ENCODE assay signal across 26 cellular contexts in the genomic region with DNA sequence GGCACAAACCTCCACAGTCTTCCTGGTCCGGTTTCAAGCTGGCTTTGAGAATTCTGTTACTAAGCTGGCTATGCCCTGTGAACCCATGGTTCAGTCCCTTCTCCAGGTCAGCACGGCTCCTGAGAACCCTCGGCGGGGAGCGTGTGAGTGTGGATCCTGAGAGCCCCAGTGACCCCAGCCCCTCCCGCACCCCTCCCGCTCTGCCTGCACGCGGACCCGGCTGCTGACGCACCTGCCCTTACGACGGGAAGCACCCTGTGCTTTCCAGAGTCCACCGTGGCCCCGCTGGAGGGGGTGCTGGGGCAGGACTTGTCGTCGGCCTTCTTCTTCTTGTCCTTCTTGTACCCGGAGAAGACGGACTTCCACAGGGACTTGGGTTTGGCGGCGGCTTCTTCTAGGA.
"Had no signal": no experiment of that assay in that cellular context is flagged by ENCODE, and none has a peak within 500 bp of the region (broad histone marks: within the 10 kb centered on the region; RNA-seq: fewer than 3 reads in every experiment).

No MANE protein-coding gene starts in this region.

- H3K27me3 Mint-ChIP-seq: naive thymus-derived CD4-positive, alpha-beta T cell; stimulated activated naive CD8-positive, alpha-beta T cell treated with anti-CD3 and anti-CD28 coated beads, Interleukin-15, amount 100 ng/mL, for 72 hours; type B pancreatic cell had no signal

- H3K27me3 ChIP-seq: pancreas, right lobe of liver, sigmoid colon, suprapubic skin, testis, tibial artery, transverse colon, upper lobe of right lung, vagina had no signal

- H3K27ac Mint-ChIP-seq: naive thymus-derived CD4-positive, alpha-beta T cell; natural killer cell; nephron; stimulated activated effector memory CD8-positive, alpha-beta T cell treated with anti-CD3 and anti-CD28 coated beads, Interleukin-12 subunit alpha, Interleukin-12 subunit beta, amount 100 ng/mL, for 72 hours; stimulated activated naive CD8-positive, alpha-beta T cell treated with anti-CD3 and anti-CD28 coated beads, Interleukin-15, amount 100 ng/mL, for 72 hours; type B pancreatic cell had no signal

- H3K4me3 ChIP-seq: pancreas, prostate gland, right lobe of liver, sigmoid colon, suprapubic skin, testis, tibial artery, transverse colon, upper lobe of right lung, vagina had no signal

- H3K4me3 Mint-ChIP-seq: naive thymus-derived CD4-positive, alpha-beta T cell; natural killer cell; nephron; stimulated activated effector memory CD8-positive, alpha-beta T cell treated with anti-CD3 and anti-CD28 coated beads, Interleukin-12 subunit alpha, Interleukin-12 subunit beta, amount 100 ng/mL, for 72 hours; stimulated activated naive CD8-positive, alpha-beta T cell treated with anti-CD3 and anti-CD28 coated beads, Interleukin-15, amount 100 ng/mL, for 72 hours; type B pancreatic cell had no signal

- H3K4me1 ChIP-seq: pancreas, prostate gland, right lobe of liver, sigmoid colon, suprapubic skin, testis, tibial artery, transverse colon, upper lobe of right lung, vagina had no signal

- H3K9me3 ChIP-seq: pancreas, prostate gland, right lobe of liver, sigmoid colon, suprapubic skin, testis, tibial artery, transverse colon, upper lobe of right lung, vagina had no signal

- H3K36me3 Mint-ChIP-seq: natural killer cell had no signal

- H3K27ac ChIP-seq: pancreas, prostate gland, right lobe of liver, sigmoid colon, suprapubic skin, testis, tibial artery, transverse colon, upper lobe of right lung, vagina had no signal

- H3K4me1 Mint-ChIP-seq: naive thymus-derived CD4-positive, alpha-beta T cell; natural killer cell; nephron; stimulated activated effector memory CD8-positive, alpha-beta T cell treated with anti-CD3 and anti-CD28 coated beads, Interleukin-12 subunit alpha, Interleukin-12 subunit beta, amount 100 ng/mL, for 72 hours had no signal

- H3K9me3 Mint-ChIP-seq: naive thymus-derived CD4-positive, alpha-beta T cell; natural killer cell; nephron; stimulated activated effector memory CD8-positive, alpha-beta T cell treated with anti-CD3 and anti-CD28 coated beads, Interleukin-12 subunit alpha, Interleukin-12 subunit beta, amount 100 ng/mL, for 72 hours; stimulated activated naive CD8-positive, alpha-beta T cell treated with anti-CD3 and anti-CD28 coated beads, Interleukin-15, amount 100 ng/mL, for 72 hours; type B pancreatic cell had no signal

- DNase-seq: naive thymus-derived CD4-positive, alpha-beta T cell; natural killer cell; occipital lobe; right cardiac atrium; right lobe of liver; sigmoid colon; small intestine; stimulated activated CD4-positive, alpha-beta T cell treated with anti-CD3 and anti-CD28 coated beads, Interleukin-15, amount 100 ng/mL, for 24 hours; stimulated activated CD4-positive, alpha-beta T cell treated with anti-CD3 and anti-CD28 coated beads, Interleukin-2, amount 100 ng/mL, for 24 hours; stimulated activated CD4-positive, alpha-beta T cell treated with anti-CD3 and anti-CD28 coated beads, Interleukin-2, amount 100 ng/mL, for 48 hours; stimulated activated CD4-positive, alpha-beta T cell treated with anti-CD3 and anti-CD28 coated beads, Interleukin-4, amount 100 ng/mL, for 24 hours; stimulated activated naive CD4-positive, alpha-beta T cell; stimulated activated naive CD8-positive, alpha-beta T cell treated with anti-CD3 and anti-CD28 coated beads, Interleukin-15, amount 100 ng/mL, for 72 hours; stimulated activated naive CD8-positive, alpha-beta T cell treated with anti-CD3 and anti-CD28 coated beads, Interleukin-15, Interleukin-2, amounts not matched to agents 100 U/mL and 50 U/mL, for 24 hours; substantia nigra; testis; tibial artery; transverse colon; upper lobe of right lung had no signal

- ATAC-seq: naive thymus-derived CD4-positive, alpha-beta T cell; natural killer cell; pancreas; stimulated activated effector memory CD8-positive, alpha-beta T cell treated with anti-CD3 and anti-CD28 coated beads, Interleukin-12 subunit alpha, Interleukin-12 subunit beta, amount 100 ng/mL, for 72 hours; stimulated activated naive CD8-positive, alpha-beta T cell treated with anti-CD3 and anti-CD28 coated beads, Interleukin-15, amount 100 ng/mL, for 72 hours; stimulated activated naive CD8-positive, alpha-beta T cell treated with anti-CD3 and anti-CD28 coated beads, Interleukin-15, Interleukin-2, amounts not matched to agents 100 U/mL and 50 U/mL, for 24 hours; upper lobe of right lung had no signal
